ENCODE assay signal across 22 cellular contexts in genomic region chr14:99179506-99179905, GRCh38.
DNase-seq lines count a peak whose midpoint lies in the region; ATAC-seq lines count a peak whose summit lies in the region.
"Had no signal": no experiment of that assay in that cellular context is flagged by ENCODE, and none has a peak within 500 bp of the region (broad histone marks: within the 10 kb centered on the region; RNA-seq: fewer than 3 reads in every experiment).

No MANE protein-coding gene starts in this region.

- no peak for ATAC-seq in activated T-cell treated with anti-CD3 and anti-CD28 coated beads, Interleukin-2, amount 50 U/mL, for 72 hours (replicated peaks in 1 of 2)
- ATAC-seq in natural killer cell treated with Interleukin-12 subunit alpha and Interleukin-12 subunit beta and Interleukin-15 and Interleukin-18, amount 100 ng/mL, for 72 hours: no peak
- ATAC-seq: left lung had no signal

- H3K4me3 ChIP-seq in SK-N-MC: no peak overlapping the region
- H3K4me3 ChIP-seq: GM23248, left lung, neural progenitor cell, prostate gland, vagina had no signal

- peaks cover 5 to 35% of the 10 kb centered on the region in 2 donors for H3K36me3 Mint-ChIP-seq in activated T-cell treated with anti-CD3 and anti-CD28 coated beads, Interleukin-2, amount 50 U/mL, for 72 hours (ENCODE audit: insufficient read depth in 2 of 2)
- peaks cover 12% of the 10 kb centered on the region for H3K36me3 Mint-ChIP-seq in activated naive CD8-positive, alpha-beta T cell
- H3K36me3 Mint-ChIP-seq in natural killer cell treated with Interleukin-12 subunit alpha and Interleukin-12 subunit beta and Interleukin-15 and Interleukin-18, amount 100 ng/mL, for 72 hours: no peaks in the 10 kb centered on the region
- H3K36me3 Mint-ChIP-seq: CD14-positive monocyte had no signal

- H3K36me3 ChIP-seq in SK-N-MC (ENCODE audit: insufficient read depth, low read length): peaks cover 97% of the 10 kb centered on the region
- H3K36me3 ChIP-seq: left lung, neural progenitor cell, prostate gland, vagina had no signal

- H3K4me1 Mint-ChIP-seq in activated T-cell treated with anti-CD3 and anti-CD28 coated beads, Interleukin-2, amount 50 U/mL, for 72 hours (ENCODE audit: low read depth): peaks cover 67% of the 10 kb centered on the region
- H3K4me1 Mint-ChIP-seq in activated naive CD8-positive, alpha-beta T cell (ENCODE audit: low read depth): peaks cover 76% of the 10 kb centered on the region
- peaks cover 23 to 36% of the 10 kb centered on the region in 2 donors for H3K4me1 Mint-ChIP-seq in natural killer cell treated with Interleukin-12 subunit alpha and Interleukin-12 subunit beta and Interleukin-15 and Interleukin-18, amount 100 ng/mL, for 72 hours (ENCODE audit: low read depth in 2 of 2)

- H3K9me3 Mint-ChIP-seq in activated T-cell treated with anti-CD3 and anti-CD28 coated beads, Interleukin-2, amount 50 U/mL, for 72 hours: no peaks in the 10 kb centered on the region
- H3K9me3 Mint-ChIP-seq in activated naive CD8-positive, alpha-beta T cell (ENCODE audit: low read depth): no peaks in the 10 kb centered on the region
- H3K9me3 Mint-ChIP-seq in natural killer cell treated with Interleukin-12 subunit alpha and Interleukin-12 subunit beta and Interleukin-15 and Interleukin-18, amount 100 ng/mL, for 72 hours: no peaks in the 10 kb centered on the region
- H3K9me3 Mint-ChIP-seq: neural progenitor cell had no signal

- no peak overlapping the region for H3K9ac ChIP-seq in SK-N-MC (ENCODE audit: insufficient read length)
- H3K9ac ChIP-seq: GM23248, neural progenitor cell had no signal

- peak overlapping the region; percentile 52 for H3K27ac ChIP-seq in SK-N-MC
- H3K27ac ChIP-seq: GM23248, neural progenitor cell, prostate gland had no signal

- H3K27me3 Mint-ChIP-seq in activated T-cell treated with anti-CD3 and anti-CD28 coated beads, Interleukin-2, amount 50 U/mL, for 72 hours (ENCODE audit: low read depth): no peaks in the 10 kb centered on the region
- H3K27me3 Mint-ChIP-seq in activated naive CD8-positive, alpha-beta T cell: no peaks in the 10 kb centered on the region
- no peaks in the 10 kb centered on the region for H3K27me3 Mint-ChIP-seq in natural killer cell treated with Interleukin-12 subunit alpha and Interleukin-12 subunit beta and Interleukin-15 and Interleukin-18, amount 100 ng/mL, for 72 hours

- H3K9me3 ChIP-seq in SK-N-MC (ENCODE audit: low read depth, low read length): no peaks in the 10 kb centered on the region
- H3K9me3 ChIP-seq: left lung, prostate gland, vagina had no signal

- H3K27ac Mint-ChIP-seq in activated T-cell treated with anti-CD3 and anti-CD28 coated beads, Interleukin-2, amount 50 U/mL, for 72 hours: peak overlapping the region; percentile 90
- H3K27ac Mint-ChIP-seq in activated naive CD8-positive, alpha-beta T cell: peak overlapping the region; percentile 100
- peak overlapping the region; percentile 68 to 94 for H3K27ac Mint-ChIP-seq in natural killer cell treated with Interleukin-12 subunit alpha and Interleukin-12 subunit beta and Interleukin-15 and Interleukin-18, amount 100 ng/mL, for 72 hours
- H3K27ac Mint-ChIP-seq: neural progenitor cell had no signal

- DNase-seq in activated T-cell treated with anti-CD3 and anti-CD28 coated beads, Interleukin-2, amount 50 U/mL, for 72 hours: no peak
- DNase-seq in activated T-cell treated with anti-CD3 and anti-CD28 coated beads for 4 hours (no peak), SK-N-MC (ENCODE audit: low read depth, low spot score) (no peak), C1 segment of cervical spinal cord (lab: John Stamatoyannopoulos, UW) (no peak), GOT3 (lab: John Stamatoyannopoulos, UW) (no peak)
- no peak for DNase-seq in natural killer cell treated with Interleukin-12 subunit alpha and Interleukin-12 subunit beta and Interleukin-15 and Interleukin-18, amount 100 ng/mL, for 72 hours (ENCODE audit: low spot score)
- no peak for DNase-seq in stimulated activated CD8-positive, alpha-beta memory T cell treated with anti-CD3 and anti-CD28 coated beads, Interleukin-4, amount 100 ng/mL, for 48 hours
- DNase-seq: activated CD4-positive, alpha-beta T cell treated with anti-CD3 and anti-CD28 coated beads, Interleukin-2, amount 50 U/mL, for 1 hour; central memory CD4-positive, alpha-beta T cell; DMS153; foreskin melanocyte; GM23248; Karpas-422; NCI-H1092 treated with DMSO at 0.1 percent for 48 hours; NCI-H2081 treated with DMSO at 0.1 percent for 48 hours; NCI-H82 had no signal

- peak overlapping the region; percentile 82 to 98 for H3K4me3 Mint-ChIP-seq in activated T-cell treated with anti-CD3 and anti-CD28 coated beads, Interleukin-2, amount 50 U/mL, for 72 hours
- peak overlapping the region; percentile 78 for H3K4me3 Mint-ChIP-seq in activated naive CD8-positive, alpha-beta T cell
- no peak overlapping the region for H3K4me3 Mint-ChIP-seq in natural killer cell treated with Interleukin-12 subunit alpha and Interleukin-12 subunit beta and Interleukin-15 and Interleukin-18, amount 100 ng/mL, for 72 hours
- H3K4me3 Mint-ChIP-seq: CD14-positive monocyte, neural progenitor cell had no signal
